In the genomic region with DNA sequence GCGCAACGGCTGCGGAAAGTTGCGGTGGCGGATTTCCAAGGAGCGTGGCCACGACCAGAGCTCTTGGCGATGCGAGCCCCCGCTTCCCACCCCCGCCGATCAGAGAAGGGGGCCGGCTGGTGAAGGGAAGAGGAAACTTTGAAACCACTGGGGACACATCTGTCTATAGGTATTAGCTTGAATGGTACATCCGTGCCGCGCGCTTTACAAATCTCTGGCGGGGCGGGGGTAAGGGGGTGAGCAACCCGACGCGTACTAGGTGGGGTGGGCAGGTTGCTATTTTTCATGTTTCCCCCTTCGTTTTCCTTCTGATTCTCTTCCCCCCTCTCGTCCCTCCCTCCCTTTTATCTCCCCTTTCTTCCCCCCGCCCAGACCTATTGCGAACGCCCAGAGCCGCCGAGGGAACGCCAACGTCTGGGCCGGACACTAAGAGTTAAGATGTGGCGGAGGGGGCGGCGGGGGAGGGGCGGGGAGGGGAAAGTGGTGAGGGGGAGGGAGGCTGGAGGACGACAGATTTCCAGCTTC, we compare ENCODE assay signal across 8 cellular contexts. TPM values are rescaled to one million over a fixed set of nuclear protein-coding genes. Genes with fewer than 3 reads are reported as not detected.
DNase-seq lines count a peak whose midpoint lies in the region; ATAC-seq and TF ChIP-seq lines count a peak whose summit lies in the region.

No MANE protein-coding gene starts in this region.

- H3K4me3 ChIP-seq in thoracic aorta (peak overlapping the region; percentile 80), uterus (peak overlapping the region in 1 of 2 donors; percentile 20)

- no peaks in the 10 kb centered on the region for H3K27me3 ChIP-seq in layer of hippocampus (ENCODE audit: control insufficient read depth, insufficient read depth, low read length)
- no peaks in the 10 kb centered on the region for H3K27me3 ChIP-seq in thoracic aorta (replicated peaks; ENCODE audit: insufficient read depth)
- H3K27me3 ChIP-seq in uterus: peaks cover 14 to 65% of the 10 kb centered on the region in 2 donors

- no peak for DNase-seq in activated CD8-positive, alpha-beta memory T cell treated with anti-CD3 and anti-CD28 coated beads, Interleukin-2, amount 10 ng/mL, durations not matched to agents 7 days and 5 days
- no peak for DNase-seq in activated CD8-positive, alpha-beta memory T cell treated with anti-CD3 and anti-CD28 coated beads, Interleukin-2, amount 50 U/mL, for 4 hours
- no peak for DNase-seq in activated T-helper 1 cell treated with anti-CD3 and anti-CD28 coated beads, Interleukin-12 subunit alpha, Interleukin-12 subunit beta, Interleukin-2, Interleukin-4 antibody, amounts not matched to agents 30 ng/mL and 10 ng/mL and 1 ng/mL, durations not matched to agents 14 hours and 24 hours and 36 hours (ENCODE audit: low spot score)
- DNase-seq in thoracic aorta (ENCODE audit: low spot score): no peak
- no peak for DNase-seq in uterus
- DNase-seq in NCI-H510A treated with DMSO at 0.1 percent for 48 hours (lab: John Stamatoyannopoulos, UW): no peak
- DNase-seq in 8988T: no peak

- peaks cover 29% of the 10 kb centered on the region for H3K4me1 Mint-ChIP-seq in activated CD8-positive, alpha-beta memory T cell treated with anti-CD3 and anti-CD28 coated beads, Interleukin-2, amount 10 ng/mL, durations not matched to agents 7 days and 5 days
- H3K4me1 Mint-ChIP-seq in activated T-helper 1 cell treated with anti-CD3 and anti-CD28 coated beads, Interleukin-12 subunit alpha, Interleukin-12 subunit beta, Interleukin-2, Interleukin-4 antibody, amounts not matched to agents 30 ng/mL and 10 ng/mL and 1 ng/mL, durations not matched to agents 14 hours and 24 hours and 36 hours (ENCODE audit: low read depth): peaks cover 30% of the 10 kb centered on the region

- ATAC-seq in activated CD8-positive, alpha-beta memory T cell treated with anti-CD3 and anti-CD28 coated beads, Interleukin-2, amount 10 ng/mL, durations not matched to agents 7 days and 5 days: no peak
- ATAC-seq in thoracic aorta (ENCODE audit: insufficient number of reproducible peaks, low FRiP score, low read depth): no peak

- H3K36me3 Mint-ChIP-seq in activated CD8-positive, alpha-beta memory T cell treated with anti-CD3 and anti-CD28 coated beads, Interleukin-2, amount 10 ng/mL, durations not matched to agents 7 days and 5 days: peaks cover 12% of the 10 kb centered on the region
- peaks cover 9% of the 10 kb centered on the region for H3K36me3 Mint-ChIP-seq in activated T-helper 1 cell treated with anti-CD3 and anti-CD28 coated beads, Interleukin-12 subunit alpha, Interleukin-12 subunit beta, Interleukin-2, Interleukin-4 antibody, amounts not matched to agents 30 ng/mL and 10 ng/mL and 1 ng/mL, durations not matched to agents 14 hours and 24 hours and 36 hours (ENCODE audit: low read depth)

- H3K27ac ChIP-seq in layer of hippocampus (ENCODE audit: low read depth, low read length) (peak overlapping the region; percentile 93), thoracic aorta (peak overlapping the region in 1 of 2 donors; percentile 65), uterus (no peak overlapping the region)

- H3K4me1 ChIP-seq in thoracic aorta (ENCODE audit: control insufficient read depth in 1 of 2, low read depth in 2 of 2): peaks cover 4 to 25% of the 10 kb centered on the region in 2 donors
- H3K4me1 ChIP-seq in uterus: peaks cover 0 to 12% of the 10 kb centered on the region in 2 donors

- no peak for TF ChIP-seq CTCF in thoracic aorta (IDR thresholded peaks at IDR 0.05)
- TF ChIP-seq CTCF in uterus (IDR thresholded peaks at IDR 0.05): no peak

- H3K9me3 ChIP-seq in thoracic aorta (no peaks in the 10 kb centered on the region), uterus (no peaks in the 10 kb centered on the region)

- H3K4me3 Mint-ChIP-seq in activated CD8-positive, alpha-beta memory T cell treated with anti-CD3 and anti-CD28 coated beads, Interleukin-2, amount 10 ng/mL, durations not matched to agents 7 days and 5 days: peak overlapping the region; percentile 58
- peak overlapping the region; percentile 66 for H3K4me3 Mint-ChIP-seq in activated T-helper 1 cell treated with anti-CD3 and anti-CD28 coated beads, Interleukin-12 subunit alpha, Interleukin-12 subunit beta, Interleukin-2, Interleukin-4 antibody, amounts not matched to agents 30 ng/mL and 10 ng/mL and 1 ng/mL, durations not matched to agents 14 hours and 24 hours and 36 hours

- H3K27me3 Mint-ChIP-seq in activated CD8-positive, alpha-beta memory T cell treated with anti-CD3 and anti-CD28 coated beads, Interleukin-2, amount 10 ng/mL, durations not matched to agents 7 days and 5 days: peaks cover 80% of the 10 kb centered on the region
- H3K27me3 Mint-ChIP-seq in activated T-helper 1 cell treated with anti-CD3 and anti-CD28 coated beads, Interleukin-12 subunit alpha, Interleukin-12 subunit beta, Interleukin-2, Interleukin-4 antibody, amounts not matched to agents 30 ng/mL and 10 ng/mL and 1 ng/mL, durations not matched to agents 14 hours and 24 hours and 36 hours (ENCODE audit: insufficient read depth): peaks cover 74% of the 10 kb centered on the region

- no peaks in the 10 kb centered on the region for H3K9me3 Mint-ChIP-seq in activated CD8-positive, alpha-beta memory T cell treated with anti-CD3 and anti-CD28 coated beads, Interleukin-2, amount 10 ng/mL, durations not matched to agents 7 days and 5 days (ENCODE audit: low read depth)
- no peaks in the 10 kb centered on the region for H3K9me3 Mint-ChIP-seq in activated T-helper 1 cell treated with anti-CD3 and anti-CD28 coated beads, Interleukin-12 subunit alpha, Interleukin-12 subunit beta, Interleukin-2, Interleukin-4 antibody, amounts not matched to agents 30 ng/mL and 10 ng/mL and 1 ng/mL, durations not matched to agents 14 hours and 24 hours and 36 hours

- intact Hi-C loops in activated T-helper 1 cell treated with anti-CD3 and anti-CD28 coated beads, Interleukin-12 subunit alpha, Interleukin-12 subunit beta, Interleukin-2, Interleukin-4 antibody, amounts not matched to agents 30 ng/mL and 10 ng/mL and 1 ng/mL, durations not matched to agents 14 hours and 24 hours and 36 hours (cut with micrococcal nuclease): no loop called here
- intact Hi-C loops in uterus (cut with DNase I; ENCODE audit: low total_unique reads): no loop called here

- H3K27ac Mint-ChIP-seq in activated CD8-positive, alpha-beta memory T cell treated with anti-CD3 and anti-CD28 coated beads, Interleukin-2, amount 10 ng/mL, durations not matched to agents 7 days and 5 days: no peak overlapping the region
- H3K27ac Mint-ChIP-seq in activated T-helper 1 cell treated with anti-CD3 and anti-CD28 coated beads, Interleukin-12 subunit alpha, Interleukin-12 subunit beta, Interleukin-2, Interleukin-4 antibody, amounts not matched to agents 30 ng/mL and 10 ng/mL and 1 ng/mL, durations not matched to agents 14 hours and 24 hours and 36 hours: no peak overlapping the region

- H3K36me3 ChIP-seq in thoracic aorta: no peaks in the 10 kb centered on the region
- H3K36me3 ChIP-seq in uterus: no peaks in the 10 kb centered on the region

- TF ChIP-seq POLR2A in uterus (IDR thresholded peaks at IDR 0.05): no peak

- CTCF ChIA-PET in activated CD8-positive, alpha-beta memory T cell treated with anti-CD3 and anti-CD28 coated beads, Interleukin-2, amount 10 ng/mL, durations not matched to agents 7 days and 5 days (lab: Charles Lee): no interaction called here

RNA-seq across cellular contexts. Expression of a gene that starts 0.5 kb away (rescaled TPM):
- not detected for total RNA-seq in activated CD8-positive, alpha-beta memory T cell treated with anti-CD3 and anti-CD28 coated beads, Interleukin-2, amount 10 ng/mL, durations not matched to agents 7 days and 5 days
- not detected in 2 replicates for total RNA-seq in activated T-helper 1 cell treated with anti-CD3 and anti-CD28 coated beads, Interleukin-12 subunit alpha, Interleukin-12 subunit beta, Interleukin-2, Interleukin-4 antibody, amounts not matched to agents 30 ng/mL and 10 ng/mL and 1 ng/mL, durations not matched to agents 14 hours and 24 hours and 36 hours
- total RNA-seq in thoracic aorta (1 to 10 TPM; 1.4 to 2.0 TPM), uterus (under 1 TPM in 1 of 4 donors, not detected in 3; 0.18 TPM)
